ENCODE assay signal across 1 cellular context in the genomic region with DNA sequence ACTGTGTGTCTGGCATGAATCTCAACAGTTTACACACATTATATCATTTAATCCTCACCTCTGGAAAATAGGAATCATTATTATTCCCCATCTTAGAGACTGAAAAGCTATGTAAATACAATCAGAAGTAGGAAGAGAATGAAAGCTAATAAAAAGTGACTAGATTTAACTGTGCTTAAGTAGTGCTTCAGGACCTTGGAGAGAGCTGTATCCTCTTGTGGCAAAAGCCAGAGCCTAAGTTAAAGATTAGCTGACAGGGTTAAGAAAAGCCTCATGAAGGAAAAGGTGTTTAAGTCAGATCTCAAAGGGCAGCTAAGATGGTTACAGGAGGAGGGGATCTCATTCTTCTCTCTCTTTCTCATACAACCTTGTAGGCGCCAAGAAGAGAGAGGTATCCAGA.
TF ChIP-seq lines count a peak whose summit lies in the region.

No MANE protein-coding gene starts in this region.

TF ChIP-seq in HCT116, 20 proteins besides CTCF, POLR2A, EP300 and RAD21 (continued from another document):
- TF ChIP-seq, protein P1, sequence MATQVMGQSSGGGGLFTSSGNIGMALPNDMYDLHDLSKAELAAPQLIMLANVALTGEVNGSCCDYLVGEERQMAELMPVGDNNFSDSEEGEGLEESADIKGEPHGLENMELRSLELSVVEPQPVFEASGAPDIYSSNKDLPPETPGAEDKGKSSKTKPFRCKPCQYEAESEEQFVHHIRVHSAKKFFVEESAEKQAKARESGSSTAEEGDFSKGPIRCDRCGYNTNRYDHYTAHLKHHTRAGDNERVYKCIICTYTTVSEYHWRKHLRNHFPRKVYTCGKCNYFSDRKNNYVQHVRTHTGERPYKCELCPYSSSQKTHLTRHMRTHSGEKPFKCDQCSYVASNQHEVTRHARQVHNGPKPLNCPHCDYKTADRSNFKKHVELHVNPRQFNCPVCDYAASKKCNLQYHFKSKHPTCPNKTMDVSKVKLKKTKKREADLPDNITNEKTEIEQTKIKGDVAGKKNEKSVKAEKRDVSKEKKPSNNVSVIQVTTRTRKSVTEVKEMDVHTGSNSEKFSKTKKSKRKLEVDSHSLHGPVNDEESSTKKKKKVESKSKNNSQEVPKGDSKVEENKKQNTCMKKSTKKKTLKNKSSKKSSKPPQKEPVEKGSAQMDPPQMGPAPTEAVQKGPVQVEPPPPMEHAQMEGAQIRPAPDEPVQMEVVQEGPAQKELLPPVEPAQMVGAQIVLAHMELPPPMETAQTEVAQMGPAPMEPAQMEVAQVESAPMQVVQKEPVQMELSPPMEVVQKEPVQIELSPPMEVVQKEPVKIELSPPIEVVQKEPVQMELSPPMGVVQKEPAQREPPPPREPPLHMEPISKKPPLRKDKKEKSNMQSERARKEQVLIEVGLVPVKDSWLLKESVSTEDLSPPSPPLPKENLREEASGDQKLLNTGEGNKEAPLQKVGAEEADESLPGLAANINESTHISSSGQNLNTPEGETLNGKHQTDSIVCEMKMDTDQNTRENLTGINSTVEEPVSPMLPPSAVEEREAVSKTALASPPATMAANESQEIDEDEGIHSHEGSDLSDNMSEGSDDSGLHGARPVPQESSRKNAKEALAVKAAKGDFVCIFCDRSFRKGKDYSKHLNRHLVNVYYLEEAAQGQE (IDR thresholded peaks at IDR 0.05; ENCODE audit: low read depth): peak; percentile 61
